ENCODE assay signal across 18 cellular contexts in genomic region chr13:100530645-100531044, GRCh38. TPM values are rescaled to one million over a fixed set of nuclear protein-coding genes. Genes with fewer than 3 reads are reported as not detected.
DNase-seq lines count a peak whose midpoint lies in the region; ATAC-seq and TF ChIP-seq lines count a peak whose summit lies in the region.
"Had no signal": no experiment of that assay in that cellular context is flagged by ENCODE, and none has a peak within 500 bp of the region (broad histone marks: within the 10 kb centered on the region; RNA-seq: fewer than 3 reads in every experiment).

No MANE protein-coding gene starts in this region.

- DNase-seq in A673 (ENCODE audit: low spot score), result no peak
- peak; percentile 56 for DNase-seq in COR-L47 (lab: John Stamatoyannopoulos, UW)
- DNase-seq in ecto neural progenitor cell (ENCODE audit: low spot score), result peak; percentile 44
- DNase-seq in lower leg skin (ENCODE audit: low spot score in 2 of 2), result peak; percentile 46 to 91
- no peak for DNase-seq in hepatocyte (ENCODE audit: low spot score)
- no peak for DNase-seq in SIG-M5 (lab: John Stamatoyannopoulos, UW)
- DNase-seq in stimulated activated effector memory CD8-positive, alpha-beta T cell treated with anti-CD3 and anti-CD28 coated beads, Interleukin-12 subunit alpha, Interleukin-12 subunit beta, amount 100 ng/mL, for 72 hours (ENCODE audit: low spot score in 2 of 2), result no peak
- no peak for DNase-seq in activated CD4-positive, alpha-beta T cell treated with anti-CD3 and anti-CD28 coated beads, Interleukin-2, amount 10 ng/mL, durations not matched to agents 24 days and 14 days
- DNase-seq: activated CD4-positive, alpha-beta T cell treated with anti-CD3 and anti-CD28 coated beads, Interleukin-2, amount 50 U/mL, for 48 hours; activated effector memory CD4-positive, alpha-beta T cell treated with anti-CD3 and anti-CD28 coated beads, Interleukin-2, amount 50 U/mL, for 16 hours; effector CD8-positive, alpha-beta T cell; islet precursor cell; stimulated activated CD4-positive, alpha-beta T cell treated with anti-CD3 and anti-CD28 coated beads, Interleukin-1b, Interleukin-23, amount 100 ng/mL, for 48 hours had no signal

- H3K4me3 ChIP-seq in A673 (ENCODE audit: low read depth, low read length, poor library complexity, severe bottlenecking) (no peak overlapping the region), lower leg skin (ENCODE audit: low read depth, poor library complexity, severe bottlenecking) (no peak overlapping the region), hepatocyte (no peak overlapping the region)
- H3K4me3 ChIP-seq: gastrocnemius medialis, GM12878, psoas muscle, upper lobe of left lung had no signal

- H3K36me3 ChIP-seq in A673 (ENCODE audit: insufficient read depth, low read length, poor library complexity, severe bottlenecking), result peaks cover 10% of the 10 kb centered on the region
- no peaks in the 10 kb centered on the region for H3K36me3 ChIP-seq in hepatocyte (replicated peaks; ENCODE audit: insufficient read depth, low read depth)

- H3K4me1 ChIP-seq in A673 (ENCODE audit: insufficient read depth, low read length, poor library complexity, severe bottlenecking), result no peaks in the 10 kb centered on the region
- H3K4me1 ChIP-seq in hepatocyte (ENCODE audit: insufficient read depth), result no peaks in the 10 kb centered on the region
- H3K4me1 ChIP-seq: gastrocnemius medialis, psoas muscle, upper lobe of left lung had no signal

- CTCF ChIA-PET in A673 (lab: Charles Lee), result no interaction called here

- H3K79me2 ChIP-seq in hepatocyte, result no peaks in the 10 kb centered on the region

- H3K9me3 ChIP-seq in A673 (ENCODE audit: low read depth, low read length, poor library complexity, severe bottlenecking), result no peaks in the 10 kb centered on the region
- no peaks in the 10 kb centered on the region for H3K9me3 ChIP-seq in hepatocyte (ENCODE audit: low read depth)
- H3K9me3 ChIP-seq: gastrocnemius medialis, psoas muscle, upper lobe of left lung had no signal

- no peak for ATAC-seq in stimulated activated effector memory CD8-positive, alpha-beta T cell treated with anti-CD3 and anti-CD28 coated beads, Interleukin-12 subunit alpha, Interleukin-12 subunit beta, amount 100 ng/mL, for 72 hours
- ATAC-seq: GM12878 had no signal

- H3K36me3 Mint-ChIP-seq in stimulated activated effector memory CD8-positive, alpha-beta T cell treated with anti-CD3 and anti-CD28 coated beads, Interleukin-12 subunit alpha, Interleukin-12 subunit beta, amount 100 ng/mL, for 72 hours, result no peaks in the 10 kb centered on the region
- H3K36me3 Mint-ChIP-seq in activated CD4-positive, alpha-beta T cell treated with anti-CD3 and anti-CD28 coated beads, Interleukin-2, amount 10 ng/mL, durations not matched to agents 24 days and 14 days (ENCODE audit: low read depth), result no peaks in the 10 kb centered on the region

- POLR2A ChIA-PET in A673 (lab: Charles Lee; ENCODE audit: low non-redundant PET), result no interaction called here

- no peak overlapping the region for H3K4me2 ChIP-seq in hepatocyte
- H3K4me2 ChIP-seq: KMS-11 had no signal

- no peak for TF ChIP-seq CTCF in A673 (conservative IDR thresholded peaks at IDR 0.05; ENCODE audit: low read depth, low read length)
- no peak for TF ChIP-seq CTCF in lower leg skin (IDR thresholded peaks at IDR 0.05)
- TF ChIP-seq CTCF in hepatocyte (IDR thresholded peaks at IDR 0.05; ENCODE audit: poor library complexity), result no peak

- no peak for TF ChIP-seq POLR2A in lower leg skin (IDR thresholded peaks at IDR 0.05)

- H3K9me3 Mint-ChIP-seq in stimulated activated effector memory CD8-positive, alpha-beta T cell treated with anti-CD3 and anti-CD28 coated beads, Interleukin-12 subunit alpha, Interleukin-12 subunit beta, amount 100 ng/mL, for 72 hours, result no peaks in the 10 kb centered on the region
- H3K9me3 Mint-ChIP-seq in activated CD4-positive, alpha-beta T cell treated with anti-CD3 and anti-CD28 coated beads, Interleukin-2, amount 10 ng/mL, durations not matched to agents 24 days and 14 days, result no peaks in the 10 kb centered on the region

- H3K4me1 Mint-ChIP-seq in stimulated activated effector memory CD8-positive, alpha-beta T cell treated with anti-CD3 and anti-CD28 coated beads, Interleukin-12 subunit alpha, Interleukin-12 subunit beta, amount 100 ng/mL, for 72 hours, result no peaks in the 10 kb centered on the region
- H3K4me1 Mint-ChIP-seq in activated CD4-positive, alpha-beta T cell treated with anti-CD3 and anti-CD28 coated beads, Interleukin-2, amount 10 ng/mL, durations not matched to agents 24 days and 14 days, result no peaks in the 10 kb centered on the region

- intact Hi-C loops in A673 (cut with micrococcal nuclease; ENCODE audit: unreplicated experiment) (no loop called here), lower leg skin (cut with DNase I; ENCODE audit: low total_unique reads) (no loop called here)
- intact Hi-C loops in activated CD4-positive, alpha-beta T cell treated with anti-CD3 and anti-CD28 coated beads, Interleukin-2, amount 10 ng/mL, durations not matched to agents 24 days and 14 days (cut with micrococcal nuclease), result no loop called here

- 70 to 75% methylated on average over 8 of the region's 8 CpGs for WGBS in lower leg skin, 2 donors
- 82% methylated on average over 8 of the region's 8 CpGs for WGBS in hepatocyte (ENCODE audit: low lambda C conversion rate, missing lambda C conversion rate)

- H3K27ac Mint-ChIP-seq in stimulated activated effector memory CD8-positive, alpha-beta T cell treated with anti-CD3 and anti-CD28 coated beads, Interleukin-12 subunit alpha, Interleukin-12 subunit beta, amount 100 ng/mL, for 72 hours, result no peak overlapping the region
- H3K27ac Mint-ChIP-seq in activated CD4-positive, alpha-beta T cell treated with anti-CD3 and anti-CD28 coated beads, Interleukin-2, amount 10 ng/mL, durations not matched to agents 24 days and 14 days, result no peak overlapping the region

- H3K27me3 ChIP-seq in A673 (replicated peaks; ENCODE audit: insufficient read depth, low read depth, low read length, poor library complexity), result no peaks in the 10 kb centered on the region
- H3K27me3 ChIP-seq in hepatocyte, result no peaks in the 10 kb centered on the region
- H3K27me3 ChIP-seq: gastrocnemius medialis, upper lobe of left lung had no signal

- no peaks in the 10 kb centered on the region for H3K9me2 ChIP-seq in hepatocyte (replicated peaks; ENCODE audit: insufficient read depth)

- no peak overlapping the region for H3K4me3 Mint-ChIP-seq in stimulated activated effector memory CD8-positive, alpha-beta T cell treated with anti-CD3 and anti-CD28 coated beads, Interleukin-12 subunit alpha, Interleukin-12 subunit beta, amount 100 ng/mL, for 72 hours
- H3K4me3 Mint-ChIP-seq in activated CD4-positive, alpha-beta T cell treated with anti-CD3 and anti-CD28 coated beads, Interleukin-2, amount 10 ng/mL, durations not matched to agents 24 days and 14 days, result no peak overlapping the region

- no peaks in the 10 kb centered on the region for H3K27me3 Mint-ChIP-seq in activated CD4-positive, alpha-beta T cell treated with anti-CD3 and anti-CD28 coated beads, Interleukin-2, amount 10 ng/mL, durations not matched to agents 24 days and 14 days

- H2AFZ ChIP-seq in hepatocyte, result no peak overlapping the region

- H4K20me1 ChIP-seq in hepatocyte (ENCODE audit: insufficient read depth, poor library complexity, severe bottlenecking), result no peaks in the 10 kb centered on the region

- no TSS peak for BruUV-seq in A673 (replicated peaks; lab: Mats Ljungman, UMichigan)

- peak overlapping the region; percentile 29 for H3K27ac ChIP-seq in A673 (ENCODE audit: low read depth, low read length, poor library complexity, severe bottlenecking)
- H3K27ac ChIP-seq in hepatocyte, result no peak overlapping the region
- H3K27ac ChIP-seq: KMS-11, psoas muscle, upper lobe of left lung had no signal

RNA-seq across cellular contexts. Expression of gene GGACT, which starts 57.9 kb away (rescaled TPM):
- total RNA-seq in A673 (2021) (3.6 and 3.8 TPM in 2 replicates), lower leg skin (1 to 10 TPM; 1.5 to 3.6 (median 2.6) TPM), hepatocyte (0.70 and 13.6 TPM in 2 replicates)
- 3.3 and 5.6 TPM in 2 replicates for polyA plus RNA-seq in hepatocyte
- 4.4 and 5.9 TPM in 2 replicates for total RNA-seq in activated CD4-positive, alpha-beta T cell treated with anti-CD3 and anti-CD28 coated beads, Interleukin-2, amount 10 ng/mL, durations not matched to agents 24 days and 14 days

Comparison
In these comparisons a context has a peak if more than half of its experiments do, and no peak if none do; other contexts are left out.
1. DNase-seq: peak in COR-L47 (single experiment), ecto neural progenitor cell (single experiment) and lower leg skin (2 of 2); none in A673 (single experiment), hepatocyte (single experiment), SIG-M5 (single experiment), stimulated activated effector memory CD8-positive, alpha-beta T cell treated with anti-CD3 and anti-CD28 coated beads, Interleukin-12 subunit alpha, Interleukin-12 subunit beta, amount 100 ng/mL, for 72 hours (0 of 2) and activated CD4-positive, alpha-beta T cell treated with anti-CD3 and anti-CD28 coated beads, Interleukin-2, amount 10 ng/mL, durations not matched to agents 24 days and 14 days (single experiment).